In the genomic region with DNA sequence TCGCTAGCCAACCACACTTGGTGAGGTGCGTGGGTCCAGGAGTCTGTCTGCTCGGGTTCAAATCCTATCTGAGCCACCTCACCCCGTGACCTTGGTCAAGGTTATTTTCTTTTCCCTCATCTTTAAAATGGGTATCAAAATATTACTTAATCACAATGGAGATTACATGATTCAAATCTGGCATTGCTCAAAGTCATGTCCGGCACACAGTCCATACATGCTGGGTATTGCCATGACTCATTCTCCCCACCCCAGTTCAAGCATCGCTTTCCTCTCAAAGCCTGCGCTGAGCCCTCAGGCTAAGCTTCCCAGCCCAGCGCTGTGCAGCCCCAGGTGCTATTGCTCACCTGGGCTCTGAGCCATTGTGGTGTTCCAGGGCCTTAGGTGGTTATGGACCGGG, we compare ENCODE assay signal across 13 cellular contexts. TPM values are rescaled to one million over a fixed set of nuclear protein-coding genes. Genes with fewer than 3 reads are reported as not detected.
A peak's percentile ranks its signal among the peaks of the same experiment; 100 is the strongest.
DNase-seq lines count a peak whose midpoint lies in the region; ATAC-seq and TF ChIP-seq lines count a peak whose summit lies in the region.
"Had no signal": no experiment of that assay in that cellular context is flagged by ENCODE, and none has a peak within 500 bp of the region (broad histone marks: within the 10 kb centered on the region; RNA-seq: fewer than 3 reads in every experiment).

No MANE protein-coding gene starts in this region.

- peak overlapping the region; percentile 32 for H3K27ac Mint-ChIP-seq in dendritic cell treated with granulocyte-macrophage colony-stimulating factor and Interleukin-4, amounts not matched to agents 40 ng/mL and 50 ng/mL, for 4 days
- H3K27ac Mint-ChIP-seq in natural killer cell: peak overlapping the region; percentile 93 to 94
- H3K27ac Mint-ChIP-seq in activated CD8-positive, alpha-beta memory T cell treated with anti-CD3 and anti-CD28 coated beads, Interleukin-2, amount 10 ng/mL, durations not matched to agents 7 days and 5 days: no peak overlapping the region

- no peak overlapping the region for H3K4me3 Mint-ChIP-seq in dendritic cell treated with granulocyte-macrophage colony-stimulating factor and Interleukin-4, amounts not matched to agents 40 ng/mL and 50 ng/mL, for 4 days
- H3K4me3 Mint-ChIP-seq in natural killer cell: peak overlapping the region; percentile 6
- no peak overlapping the region for H3K4me3 Mint-ChIP-seq in activated CD8-positive, alpha-beta memory T cell treated with anti-CD3 and anti-CD28 coated beads, Interleukin-2, amount 10 ng/mL, durations not matched to agents 7 days and 5 days

- DNase-seq in M059J (ENCODE audit: low read depth) (peak; percentile 14), natural killer cell (no peak), COR-L47 (lab: John Stamatoyannopoulos, UW) (no peak), NOMO-1 treated with DMSO at 0.1 percent for 48 hours (lab: John Stamatoyannopoulos, UW; ENCODE audit: unreplicated experiment) (no peak)
- DNase-seq in activated CD8-positive, alpha-beta memory T cell treated with anti-CD3 and anti-CD28 coated beads, Interleukin-2, amount 10 ng/mL, durations not matched to agents 7 days and 5 days: no peak
- DNase-seq: CD4-positive, alpha-beta memory T cell; erythroblast; NCI-H748 treated with DMSO at 0.1 percent for 48 hours; occipital lobe; stimulated activated CD4-positive, alpha-beta T cell treated with anti-CD3 and anti-CD28 coated beads, Interleukin-1b, Interleukin-23, amount 100 ng/mL, for 48 hours had no signal

- no peaks in the 10 kb centered on the region for H3K27me3 ChIP-seq in BLaER1

- intact Hi-C loops in dendritic cell treated with granulocyte-macrophage colony-stimulating factor and Interleukin-4, amounts not matched to agents 40 ng/mL and 50 ng/mL, for 4 days (cut with micrococcal nuclease): loop anchor here (5.0 kb wide), 1 partner anchor 140 kb away; no protein-coding TSS in a partner anchor
- intact Hi-C loops in natural killer cell (cut with micrococcal nuclease): loop anchor here (5.0 to 10.0 kb wide), 3 partner anchors 65 to 262 kb away; no protein-coding TSS in a partner anchor

- no peaks in the 10 kb centered on the region for H3K27me3 Mint-ChIP-seq in dendritic cell treated with granulocyte-macrophage colony-stimulating factor and Interleukin-4, amounts not matched to agents 40 ng/mL and 50 ng/mL, for 4 days
- no peaks in the 10 kb centered on the region for H3K27me3 Mint-ChIP-seq in natural killer cell (ENCODE audit: low read depth in 2 of 2)
- no peaks in the 10 kb centered on the region for H3K27me3 Mint-ChIP-seq in activated CD8-positive, alpha-beta memory T cell treated with anti-CD3 and anti-CD28 coated beads, Interleukin-2, amount 10 ng/mL, durations not matched to agents 7 days and 5 days
- H3K27me3 Mint-ChIP-seq: CD4-positive, alpha-beta memory T cell had no signal

- peaks cover 9% of the 10 kb centered on the region for H3K36me3 Mint-ChIP-seq in dendritic cell treated with granulocyte-macrophage colony-stimulating factor and Interleukin-4, amounts not matched to agents 40 ng/mL and 50 ng/mL, for 4 days (ENCODE audit: low read depth)
- no peaks in the 10 kb centered on the region for H3K36me3 Mint-ChIP-seq in natural killer cell
- H3K36me3 Mint-ChIP-seq in activated CD8-positive, alpha-beta memory T cell treated with anti-CD3 and anti-CD28 coated beads, Interleukin-2, amount 10 ng/mL, durations not matched to agents 7 days and 5 days: peaks cover 6% of the 10 kb centered on the region

- no peak for TF ChIP-seq CTCF in natural killer cell (IDR thresholded peaks at IDR 0.05)

- H3K4me1 Mint-ChIP-seq in dendritic cell treated with granulocyte-macrophage colony-stimulating factor and Interleukin-4, amounts not matched to agents 40 ng/mL and 50 ng/mL, for 4 days (ENCODE audit: low read depth): peaks cover 61% of the 10 kb centered on the region
- peaks cover 52 to 56% of the 10 kb centered on the region in 2 donors for H3K4me1 Mint-ChIP-seq in natural killer cell
- peaks cover 43% of the 10 kb centered on the region for H3K4me1 Mint-ChIP-seq in activated CD8-positive, alpha-beta memory T cell treated with anti-CD3 and anti-CD28 coated beads, Interleukin-2, amount 10 ng/mL, durations not matched to agents 7 days and 5 days

- H3K9me3 ChIP-seq in BLaER1: no peaks in the 10 kb centered on the region

- ATAC-seq in natural killer cell (no peak), GM19328 (IDR thresholded peaks at IDR 0.05; ENCODE audit: unreplicated experiment) (no peak)
- no peak for ATAC-seq in activated CD8-positive, alpha-beta memory T cell treated with anti-CD3 and anti-CD28 coated beads, Interleukin-2, amount 10 ng/mL, durations not matched to agents 7 days and 5 days

- peak overlapping the region; percentile 85 for H3K4me2 ChIP-seq in BLaER1

- H4K20me1 ChIP-seq in BLaER1: no peaks in the 10 kb centered on the region; the same call in 1 of the 2 replicates

- H3K4me1 ChIP-seq in BLaER1: peaks cover 75% of the 10 kb centered on the region

- peaks cover 8% of the 10 kb centered on the region for H3K36me3 ChIP-seq in BLaER1

- H3K4me3 ChIP-seq in BLaER1: no peak overlapping the region

- CTCF ChIA-PET in activated CD8-positive, alpha-beta memory T cell treated with anti-CD3 and anti-CD28 coated beads, Interleukin-2, amount 10 ng/mL, durations not matched to agents 7 days and 5 days (lab: Charles Lee): interaction anchor here (1.1 to 3.8 kb wide), 12 partner anchors 19 to 196 kb away, joined by 4 to 53 read pairs (median 8); a partner anchor contains a TSS

- H3K9me3 Mint-ChIP-seq in dendritic cell treated with granulocyte-macrophage colony-stimulating factor and Interleukin-4, amounts not matched to agents 40 ng/mL and 50 ng/mL, for 4 days: no peaks in the 10 kb centered on the region
- H3K9me3 Mint-ChIP-seq in natural killer cell: no peaks in the 10 kb centered on the region
- H3K9me3 Mint-ChIP-seq in activated CD8-positive, alpha-beta memory T cell treated with anti-CD3 and anti-CD28 coated beads, Interleukin-2, amount 10 ng/mL, durations not matched to agents 7 days and 5 days (ENCODE audit: low read depth): no peaks in the 10 kb centered on the region
- H3K9me3 Mint-ChIP-seq: CD4-positive, alpha-beta memory T cell had no signal

- peak overlapping the region; percentile 84 for H3K27ac ChIP-seq in BLaER1

- no peak overlapping the region for H3K9ac ChIP-seq in BLaER1

RNA-seq across cellular contexts. Expression of a gene that starts 27.1 kb away (rescaled TPM):
- 52.1 and 103 TPM in 2 replicates for total RNA-seq in M059J (2014; rRNA removed; shearing (Covaris generic))
- total RNA-seq in natural killer cell: 10 to 100 TPM; 27.9 to 34.8 (median 30.5) TPM
- 10 to 100 TPM; 48.7 to 53.3 TPM for total RNA-seq in activated CD8-positive, alpha-beta memory T cell treated with anti-CD3 and anti-CD28 coated beads, Interleukin-2, amount 10 ng/mL, durations not matched to agents 7 days and 5 days

RNA-seq across cellular contexts. Expression of a gene that starts 41.6 kb away (rescaled TPM):
- 0.76 and 1.2 TPM in 2 replicates for total RNA-seq in M059J (2014; rRNA removed; shearing (Covaris generic))
- total RNA-seq in natural killer cell: 1 to 10 TPM in 1 of 3 donors, under 1 TPM in 2; 0.45 to 1.1 (median 0.88) TPM
- total RNA-seq in activated CD8-positive, alpha-beta memory T cell treated with anti-CD3 and anti-CD28 coated beads, Interleukin-2, amount 10 ng/mL, durations not matched to agents 7 days and 5 days: under 1 TPM; 0.18 to 0.23 TPM

RNA-seq across cellular contexts. Expression of a gene that starts 49.3 kb away (rescaled TPM):
- 1.5 and 3.9 TPM in 2 replicates for total RNA-seq in M059J (2014; rRNA removed; shearing (Covaris generic))
- 10 to 100 TPM; 74.8 to 80.2 (median 78.1) TPM for total RNA-seq in natural killer cell
- 10 to 100 TPM; 55.2 to 65.7 TPM for total RNA-seq in activated CD8-positive, alpha-beta memory T cell treated with anti-CD3 and anti-CD28 coated beads, Interleukin-2, amount 10 ng/mL, durations not matched to agents 7 days and 5 days

Comparison
In these comparisons a context has a peak if more than half of its experiments do, and no peak if none do; other contexts are left out.
1. RNA of a gene that starts 49.3 kb away (total RNA-seq): 74.8 to 80.2 TPM in natural killer cell and 55.2 to 65.7 TPM in activated CD8-positive, alpha-beta memory T cell treated with anti-CD3 and anti-CD28 coated beads, Interleukin-2, amount 10 ng/mL, durations not matched to agents 7 days and 5 days; 1.5 to 3.9 TPM in M059J; every median in the first group is over 10 times any median in the second.